ENCODE assay signal across 30 cellular contexts in genomic region chr2:223383315-223383714, GRCh38.
DNase-seq lines count a peak whose midpoint lies in the region; ATAC-seq, FAIRE-seq and TF ChIP-seq lines count a peak whose summit lies in the region.
"Had no signal": no experiment of that assay in that cellular context is flagged by ENCODE, and none has a peak within 500 bp of the region (broad histone marks: within the 10 kb centered on the region; RNA-seq: fewer than 3 reads in every experiment).

No MANE protein-coding gene starts in this region.

- WGBS in endodermal cell (ENCODE audit: insufficient coverage in 1 of 2, insufficient read length in 1 of 2), 2 experiments = 100% methylated on average over 1 of the region's 1 CpG; no CpG with 5 or more reads in 1 of the 2 experiments

- H3K9me3 Mint-ChIP-seq in HFFc6 = no peaks in the 10 kb centered on the region
- H3K9me3 Mint-ChIP-seq in astrocyte (ENCODE audit: unreplicated experiment) = no peaks in the 10 kb centered on the region
- H3K9me3 Mint-ChIP-seq in endodermal cell = no peaks in the 10 kb centered on the region
- H3K9me3 Mint-ChIP-seq: activated CD8-positive, alpha-beta T cell treated with anti-CD3 and anti-CD28 coated beads for 36 hours had no signal

- H3K4me1 Mint-ChIP-seq in HFFc6 (ENCODE audit: low read depth) (peaks cover 13% of the 10 kb centered on the region; the same call in 1 of the 2 replicates), astrocyte (ENCODE audit: low read depth, unreplicated experiment) (no peaks in the 10 kb centered on the region), endodermal cell (no peaks in the 10 kb centered on the region)
- H3K4me1 Mint-ChIP-seq: T-cell had no signal

- H3K4me1 ChIP-seq in astrocyte (ENCODE audit: insufficient read depth, low read length) (no peaks in the 10 kb centered on the region), keratinocyte (ENCODE audit: control insufficient read depth, extremely low read depth, insufficient read depth, low read length) (no peaks in the 10 kb centered on the region), endodermal cell (ENCODE audit: control insufficient read depth, insufficient read depth, low read length) (no peaks in the 10 kb centered on the region)
- H3K4me1 ChIP-seq: A549, esophagus squamous epithelium, upper lobe of right lung had no signal

- DNase-seq in AG10803 (ENCODE audit: low read depth) (peak; percentile 93), HFFc6 (peak; percentile 38), astrocyte (ENCODE audit: low read depth) (peak; percentile 77), keratinocyte (ENCODE audit: low read depth, low spot score) (no peak), mesenteric fat pad (ENCODE audit: low spot score) (no peak), endodermal cell (no peak), amygdala (lab: John Stamatoyannopoulos, UW) (no peak)
- DNase-seq: activated CD4-positive, CD25-positive, alpha-beta regulatory T cell treated with anti-CD3 and anti-CD28 coated beads, Interleukin-2, amount 50 U/mL, for 72 hours; activated CD8-positive, alpha-beta T cell treated with anti-CD3 and anti-CD28 coated beads for 36 hours; activated effector memory CD4-positive, alpha-beta T cell treated with anti-CD3 and anti-CD28 coated beads, Interleukin-2, amount 50 U/mL, for 16 hours; Calu3; esophagus squamous epithelium; glutamatergic neuron; kidney glomerular epithelial cell; NCI-H1694 treated with DMSO at 0.1 percent for 48 hours; NCI-H2171; NCI-H524 treated with DMSO at 0.1 percent for 48 hours; NK-92 treated with Interleukin-12 subunit alpha and Interleukin-12 subunit beta, amount 100 ng/mL, for 24 hours; SIG-M5; T-cell; upper lobe of right lung had no signal

- no peak overlapping the region for H3K27ac ChIP-seq in astrocyte (ENCODE audit: low read depth, low read length)
- no peak overlapping the region for H3K27ac ChIP-seq in keratinocyte (ENCODE audit: control insufficient read depth, insufficient read depth, low read length)
- no peak overlapping the region for H3K27ac ChIP-seq in endodermal cell (ENCODE audit: low read depth, low read length)
- H3K27ac ChIP-seq: A549, C4-2B, coronary artery, esophagus squamous epithelium, neutrophil, upper lobe of right lung had no signal

- no peak for TF ChIP-seq CTCF in AG10803 (conservative IDR thresholded peaks at IDR 0.05; ENCODE audit: low read length)
- no peak for TF ChIP-seq CTCF in HFFc6 (IDR thresholded peaks at IDR 0.05)
- no peak for TF ChIP-seq CTCF in astrocyte (IDR thresholded peaks at IDR 0.05; ENCODE audit: insufficient read depth, low read depth, low read length)
- no peak for TF ChIP-seq CTCF in keratinocyte (optimal IDR thresholded peaks at IDR 0.05 in 1 of 3, IDR thresholded peaks at IDR 0.05 in 1 of 3, conservative IDR thresholded peaks at IDR 0.05 in 1 of 3; ENCODE audit: extremely low read depth in 1 of 3, insufficient read depth in 2 of 3, low read length in 3 of 3)
- no peak for TF ChIP-seq CTCF in endodermal cell (conservative IDR thresholded peaks at IDR 0.05)

- H3K4me2 ChIP-seq in astrocyte (ENCODE audit: low read length) (no peak overlapping the region), keratinocyte (ENCODE audit: control insufficient read depth, extremely low read depth, insufficient read depth, low read depth, low read length) (no peak overlapping the region)
- H3K4me2 ChIP-seq: A549 had no signal

- H3K4me3 Mint-ChIP-seq in HFFc6 (no peak overlapping the region), astrocyte (ENCODE audit: unreplicated experiment) (no peak overlapping the region), endodermal cell (no peak overlapping the region)
- H3K4me3 Mint-ChIP-seq: activated CD8-positive, alpha-beta T cell treated with anti-CD3 and anti-CD28 coated beads for 36 hours; T-cell had no signal

- H3K9ac ChIP-seq in astrocyte (ENCODE audit: low read length) (no peak overlapping the region), keratinocyte (ENCODE audit: control insufficient read depth, extremely low read depth, insufficient read depth, low read length) (no peak overlapping the region), endodermal cell (ENCODE audit: extremely low read depth, low read length, poor library complexity, severe bottlenecking) (no peak overlapping the region)

- no peak overlapping the region for H3K27ac Mint-ChIP-seq in HFFc6
- no peak overlapping the region for H3K27ac Mint-ChIP-seq in astrocyte (ENCODE audit: unreplicated experiment)
- H3K27ac Mint-ChIP-seq in endodermal cell = no peak overlapping the region
- H3K27ac Mint-ChIP-seq: activated CD8-positive, alpha-beta T cell treated with anti-CD3 and anti-CD28 coated beads for 36 hours; T-cell had no signal

- no peak for ATAC-seq in GM21529 (IDR thresholded peaks at IDR 0.05; ENCODE audit: unreplicated experiment)
- ATAC-seq: A549; activated CD8-positive, alpha-beta T cell treated with anti-CD3 and anti-CD28 coated beads for 36 hours; Panc1; T-cell; upper lobe of right lung had no signal

- H3K9me3 ChIP-seq in astrocyte (ENCODE audit: insufficient read depth, low read depth, low read length) = no peaks in the 10 kb centered on the region
- H3K9me3 ChIP-seq in keratinocyte (ENCODE audit: control insufficient read depth, low read depth, low read length) = no peaks in the 10 kb centered on the region
- no peaks in the 10 kb centered on the region for H3K9me3 ChIP-seq in endodermal cell (ENCODE audit: control insufficient read depth, low read length)
- H3K9me3 ChIP-seq: A549, esophagus squamous epithelium, neutrophil, upper lobe of right lung had no signal

- H3K36me3 Mint-ChIP-seq in HFFc6 (ENCODE audit: low read depth) (no peaks in the 10 kb centered on the region), astrocyte (ENCODE audit: low read depth, unreplicated experiment) (no peaks in the 10 kb centered on the region), endodermal cell (ENCODE audit: low read depth) (no peaks in the 10 kb centered on the region)
- H3K36me3 Mint-ChIP-seq: T-cell had no signal

- H3K27me3 ChIP-seq in astrocyte (ENCODE audit: insufficient read depth, low read length) (no peaks in the 10 kb centered on the region), keratinocyte (ENCODE audit: control insufficient read depth, extremely low read depth, insufficient read depth, low read length) (no peaks in the 10 kb centered on the region), endodermal cell (ENCODE audit: control insufficient read depth, insufficient read depth, low read length, poor library complexity, severe bottlenecking) (peaks cover 7% of the 10 kb centered on the region)
- H3K27me3 ChIP-seq: esophagus squamous epithelium, neutrophil, upper lobe of right lung had no signal

- H3K4me3 ChIP-seq in AG10803 (ENCODE audit: low read length) (no peak overlapping the region), astrocyte (ENCODE audit: insufficient read depth, low read depth, low read length) (no peak overlapping the region), keratinocyte (ENCODE audit: control insufficient read depth in 2 of 3, extremely low read depth in 1 of 3, insufficient read depth in 2 of 3, low read depth in 1 of 3, low read length in 3 of 3) (no peak overlapping the region), endodermal cell (ENCODE audit: low read length) (no peak overlapping the region)
- H3K4me3 ChIP-seq: A549, coronary artery, esophagus squamous epithelium, lung, upper lobe of right lung had no signal

- no peaks in the 10 kb centered on the region for H4K20me1 ChIP-seq in astrocyte (ENCODE audit: insufficient read depth, low read length)
- no peaks in the 10 kb centered on the region for H4K20me1 ChIP-seq in keratinocyte (ENCODE audit: control insufficient read depth, extremely low read depth, insufficient read depth, low read length)

- H3K9me1 ChIP-seq in keratinocyte (ENCODE audit: control insufficient read depth, extremely low read depth, insufficient read depth, low read length) = no peaks in the 10 kb centered on the region

- FAIRE-seq in astrocyte (lab: Jason Lieb, UNC) (no peak), keratinocyte (lab: Jason Lieb, UNC) (peak; percentile 53)
- FAIRE-seq: A549, bronchial epithelial cell, GM18507 had no signal

- dilution Hi-C loops in keratinocyte (cut with MboI; ENCODE audit: extremely low pct_ligation_motif_present, low sequenced_read_pairs) = no loop called here

- no peak overlapping the region for H2AFZ ChIP-seq in astrocyte (ENCODE audit: low read depth, low read length)
- H2AFZ ChIP-seq in keratinocyte (ENCODE audit: control insufficient read depth, low read length) = no peak overlapping the region

- H3K79me2 ChIP-seq in astrocyte (ENCODE audit: insufficient read depth, low read length) = no peaks in the 10 kb centered on the region
- H3K79me2 ChIP-seq in keratinocyte (ENCODE audit: control insufficient read depth, insufficient read depth, low read length) = no peaks in the 10 kb centered on the region

- H3K36me3 ChIP-seq in astrocyte (ENCODE audit: insufficient read depth, low read length) (no peaks in the 10 kb centered on the region), keratinocyte (ENCODE audit: control insufficient read depth in 2 of 2, extremely low read depth in 1 of 2, insufficient read depth in 2 of 2, low read length in 2 of 2) (no peaks in the 10 kb centered on the region), endodermal cell (ENCODE audit: control insufficient read depth, insufficient read depth, low read length) (no peaks in the 10 kb centered on the region)
- H3K36me3 ChIP-seq: esophagus squamous epithelium, neutrophil, upper lobe of right lung had no signal

- H3K27me3 Mint-ChIP-seq in HFFc6 (ENCODE audit: insufficient read depth) (no peaks in the 10 kb centered on the region; the same call in 1 of the 2 replicates), astrocyte (ENCODE audit: low read depth, unreplicated experiment) (no peaks in the 10 kb centered on the region), endodermal cell (ENCODE audit: insufficient read depth) (peaks cover 12% of the 10 kb centered on the region)
- H3K27me3 Mint-ChIP-seq: activated CD8-positive, alpha-beta T cell treated with anti-CD3 and anti-CD28 coated beads for 36 hours; T-cell had no signal

Comparison
In these comparisons a context has a peak if more than half of its experiments do, and no peak if none do; other contexts are left out.
1. DNase-seq: peak in AG10803 (single experiment), HFFc6 (single experiment) and astrocyte (single experiment); none in keratinocyte (single experiment), mesenteric fat pad (single experiment), endodermal cell (single experiment) and amygdala (0 of 56).